Comparison of ENCODE assay signal across 8 cellular contexts in the genomic region with DNA sequence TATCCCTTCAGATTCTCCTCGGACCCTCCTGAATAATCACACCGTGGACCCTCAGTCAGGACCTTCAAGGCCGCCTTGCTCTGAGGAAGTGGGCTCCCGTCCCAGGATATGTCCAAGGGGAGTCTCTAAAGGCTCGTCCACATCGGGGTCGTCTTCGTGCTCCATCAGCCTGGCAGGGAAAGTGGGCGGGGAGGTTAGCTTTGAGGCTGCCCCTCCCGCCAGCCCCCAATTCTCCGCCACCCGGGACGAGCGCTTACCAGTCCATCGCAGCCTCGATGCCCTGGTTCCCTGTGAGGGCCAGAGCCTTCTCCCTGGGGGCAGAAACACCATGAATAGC.
A peak's percentile ranks its signal among the peaks of the same experiment; 100 is the strongest.
DNase-seq lines count a peak whose midpoint lies in the region; ATAC-seq and TF ChIP-seq lines count a peak whose summit lies in the region.

No MANE protein-coding gene starts in this region.

- H3K27ac ChIP-seq in C4-2B, result peak overlapping the region; percentile 83
- peak overlapping the region; percentile 82 for H3K27ac ChIP-seq in KOPT-K1 (ENCODE audit: low read depth, low read length, poor library complexity, severe bottlenecking)

- intact Hi-C loops in dendritic cell treated with granulocyte-macrophage colony-stimulating factor and Interleukin-4, amounts not matched to agents 40 ng/mL and 50 ng/mL, for 4 days (cut with micrococcal nuclease), result no loop called here

- DNase-seq in hypothalamus (lab: John Stamatoyannopoulos, UW) (no peak), RPMI8226 (no peak)

- peak overlapping the region; percentile 87 for H3K4me3 Mint-ChIP-seq in dendritic cell treated with granulocyte-macrophage colony-stimulating factor and Interleukin-4, amounts not matched to agents 40 ng/mL and 50 ng/mL, for 4 days
- peak overlapping the region; percentile 90 to 94 (median 92) for H3K4me3 Mint-ChIP-seq in nephron

- H3K9me3 Mint-ChIP-seq in dendritic cell treated with granulocyte-macrophage colony-stimulating factor and Interleukin-4, amounts not matched to agents 40 ng/mL and 50 ng/mL, for 4 days, result no peaks in the 10 kb centered on the region
- no peaks in the 10 kb centered on the region for H3K9me3 Mint-ChIP-seq in nephron

- peaks cover 43% of the 10 kb centered on the region for H3K36me3 ChIP-seq in KOPT-K1 (ENCODE audit: insufficient read depth, low read length)

- H3K27ac Mint-ChIP-seq in dendritic cell treated with granulocyte-macrophage colony-stimulating factor and Interleukin-4, amounts not matched to agents 40 ng/mL and 50 ng/mL, for 4 days, result peak overlapping the region; percentile 95
- peak overlapping the region; percentile 98 to 99 (median 98) for H3K27ac Mint-ChIP-seq in nephron

- H3K9me3 ChIP-seq in KOPT-K1 (ENCODE audit: insufficient read depth, low read length, poor library complexity, severe bottlenecking), result no peaks in the 10 kb centered on the region

- peaks cover 44% of the 10 kb centered on the region for H3K4me1 Mint-ChIP-seq in dendritic cell treated with granulocyte-macrophage colony-stimulating factor and Interleukin-4, amounts not matched to agents 40 ng/mL and 50 ng/mL, for 4 days (ENCODE audit: low read depth)
- peaks cover 30% of the 10 kb centered on the region for H3K4me1 Mint-ChIP-seq in nephron

- ATAC-seq in GM21390 (IDR thresholded peaks at IDR 0.05; ENCODE audit: unreplicated experiment), result no peak
- no peak for ATAC-seq in activated CD4-positive, CD25-positive, alpha-beta regulatory T cell treated with anti-CD3 and anti-CD28 coated beads, Interleukin-2, amount 50 U/mL, for 24 hours

- no peaks in the 10 kb centered on the region for H3K27me3 Mint-ChIP-seq in dendritic cell treated with granulocyte-macrophage colony-stimulating factor and Interleukin-4, amounts not matched to agents 40 ng/mL and 50 ng/mL, for 4 days
- no peaks in the 10 kb centered on the region for H3K27me3 Mint-ChIP-seq in nephron (ENCODE audit: low read depth)

- TF ChIP-seq CTCF in C4-2B (conservative IDR thresholded peaks at IDR 0.05), result no peak
- TF ChIP-seq CTCF in nephron (IDR thresholded peaks at IDR 0.05; ENCODE audit: unreplicated experiment in 3 of 3), result no peak

- peaks cover 54% of the 10 kb centered on the region for H3K36me3 Mint-ChIP-seq in dendritic cell treated with granulocyte-macrophage colony-stimulating factor and Interleukin-4, amounts not matched to agents 40 ng/mL and 50 ng/mL, for 4 days (ENCODE audit: low read depth)
- H3K36me3 Mint-ChIP-seq in nephron (ENCODE audit: low read depth), result peaks cover 27% of the 10 kb centered on the region
